In the genomic region with DNA sequence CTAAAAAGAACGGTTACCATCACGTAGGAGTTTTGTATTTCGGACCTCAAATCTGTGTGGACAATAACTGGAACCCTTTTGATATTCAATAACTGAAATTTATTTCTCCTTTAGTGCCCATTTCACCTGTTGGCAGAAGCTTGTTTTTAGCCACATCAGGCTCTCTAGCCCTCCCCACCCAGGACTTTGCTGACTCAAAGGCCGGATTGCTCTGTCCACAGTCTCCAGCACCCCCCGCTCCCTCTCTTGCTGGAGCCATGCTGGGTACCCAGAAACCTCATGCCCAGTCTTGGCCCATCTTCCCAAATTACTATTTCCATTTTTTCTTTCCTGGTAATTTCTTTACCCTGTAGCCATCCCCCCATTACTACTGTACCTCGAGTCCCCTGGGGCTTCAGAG, we compare ENCODE assay signal across 10 cellular contexts. TPM values are rescaled to one million over a fixed set of nuclear protein-coding genes. Genes with fewer than 3 reads are reported as not detected.
DNase-seq lines count a peak whose midpoint lies in the region; ATAC-seq and TF ChIP-seq lines count a peak whose summit lies in the region.
"Had no signal": no experiment of that assay in that cellular context is flagged by ENCODE, and none has a peak within 500 bp of the region (broad histone marks: within the 10 kb centered on the region; RNA-seq: fewer than 3 reads in every experiment).

No MANE protein-coding gene starts in this region.

- intact Hi-C loops in breast epithelium (cut with DNase I; ENCODE audit: low total_unique reads) = loop anchor here (5.0 kb wide), 1 partner anchor 821 kb away; no protein-coding TSS in a partner anchor
- intact Hi-C loops in PC-3 (cut with micrococcal nuclease) = no loop called here

- H3K27me3 Mint-ChIP-seq in IgD-negative memory B cell = no peaks in the 10 kb centered on the region
- H3K27me3 Mint-ChIP-seq in natural killer cell treated with Interleukin-12 subunit alpha and Interleukin-12 subunit beta and Interleukin-15 and Interleukin-18, amount 100 ng/mL, for 72 hours = no peaks in the 10 kb centered on the region

- BruUV-seq in PC-3 (replicated peaks; lab: Mats Ljungman, UMichigan) = no TSS peak

- no peaks in the 10 kb centered on the region for H3K36me3 ChIP-seq in BLaER1
- H3K36me3 ChIP-seq in breast epithelium = no peaks in the 10 kb centered on the region
- H3K36me3 ChIP-seq in PC-3 (ENCODE audit: low read depth, low read length) = no peaks in the 10 kb centered on the region

- H3K4me1 Mint-ChIP-seq in IgD-negative memory B cell = peaks cover 15 to 16% (median 15%) of the 10 kb centered on the region in 3 donors
- peaks cover 37 to 54% of the 10 kb centered on the region in 2 donors for H3K4me1 Mint-ChIP-seq in natural killer cell treated with Interleukin-12 subunit alpha and Interleukin-12 subunit beta and Interleukin-15 and Interleukin-18, amount 100 ng/mL, for 72 hours (ENCODE audit: low read depth in 2 of 2)

- H3K79me2 ChIP-seq in PC-3 (ENCODE audit: low read length) = no peaks in the 10 kb centered on the region

- TF ChIP-seq CTCF in breast epithelium (IDR thresholded peaks at IDR 0.05) (no peak), PC-3 (conservative IDR thresholded peaks at IDR 0.05; ENCODE audit: low read depth, low read length) (no peak)

- H3K27me3 ChIP-seq in BLaER1 (no peaks in the 10 kb centered on the region), breast epithelium (no peaks in the 10 kb centered on the region), PC-3 (ENCODE audit: low read length) (no peaks in the 10 kb centered on the region)

- peak overlapping the region; percentile 75 for H3K9ac ChIP-seq in BLaER1
- H3K9ac ChIP-seq in PC-3 (ENCODE audit: low read length) = no peak overlapping the region

- H3K27ac Mint-ChIP-seq in IgD-negative memory B cell = peak overlapping the region in 2 of 3 donors; percentile 46 to 70
- H3K27ac Mint-ChIP-seq in natural killer cell treated with Interleukin-12 subunit alpha and Interleukin-12 subunit beta and Interleukin-15 and Interleukin-18, amount 100 ng/mL, for 72 hours = peak overlapping the region; percentile 75 to 83

- no peaks in the 10 kb centered on the region for H3K36me3 Mint-ChIP-seq in IgD-negative memory B cell
- no peaks in the 10 kb centered on the region for H3K36me3 Mint-ChIP-seq in natural killer cell treated with Interleukin-12 subunit alpha and Interleukin-12 subunit beta and Interleukin-15 and Interleukin-18, amount 100 ng/mL, for 72 hours

- H3K4me3 Mint-ChIP-seq in IgD-negative memory B cell = peak overlapping the region in 2 of 4 donors; percentile 39 to 65
- H3K4me3 Mint-ChIP-seq in natural killer cell treated with Interleukin-12 subunit alpha and Interleukin-12 subunit beta and Interleukin-15 and Interleukin-18, amount 100 ng/mL, for 72 hours = peak overlapping the region; percentile 51

- CTCF ChIA-PET in PC-3 (lab: Charles Lee) = no interaction called here

- no peaks in the 10 kb centered on the region for H3F3A ChIP-seq in PC-3 (ENCODE audit: low read length, unreplicated experiment)

- peak overlapping the region; percentile 55 for H3K4me3 ChIP-seq in BLaER1
- H3K4me3 ChIP-seq in breast epithelium = peak overlapping the region in 2 of 3 donors; percentile 35 to 56
- no peak overlapping the region for H3K4me3 ChIP-seq in PC-3 (ENCODE audit: low read length)

- H3K9me3 ChIP-seq in BLaER1 (no peaks in the 10 kb centered on the region), breast epithelium (no peaks in the 10 kb centered on the region), PC-3 (ENCODE audit: low read length) (no peaks in the 10 kb centered on the region)

- H3K9me3 Mint-ChIP-seq in IgD-negative memory B cell = no peaks in the 10 kb centered on the region
- peaks cover 3% of the 10 kb centered on the region for H3K9me3 Mint-ChIP-seq in natural killer cell treated with Interleukin-12 subunit alpha and Interleukin-12 subunit beta and Interleukin-15 and Interleukin-18, amount 100 ng/mL, for 72 hours

- DNase-seq in breast epithelium (ENCODE audit: low spot score in 2 of 2) (no peak), PC-3 (no peak), C1 segment of cervical spinal cord (lab: John Stamatoyannopoulos, UW) (no peak)
- no peak for DNase-seq in natural killer cell treated with Interleukin-12 subunit alpha and Interleukin-12 subunit beta and Interleukin-15 and Interleukin-18, amount 100 ng/mL, for 72 hours (ENCODE audit: low spot score)
- DNase-seq: erythroblast, kidney had no signal

- H3K9me2 ChIP-seq in PC-3 (replicated peaks; ENCODE audit: low read length) = no peaks in the 10 kb centered on the region

- H2AFZ ChIP-seq in PC-3 (ENCODE audit: low read length) = no peak overlapping the region

- H4K20me1 ChIP-seq in BLaER1 = no peaks in the 10 kb centered on the region
- H4K20me1 ChIP-seq in PC-3 (ENCODE audit: low read length) = no peaks in the 10 kb centered on the region

- H3K4me2 ChIP-seq in BLaER1 (peak overlapping the region; percentile 73), PC-3 (ENCODE audit: low read length) (no peak overlapping the region)

- H3K4me1 ChIP-seq in BLaER1 (peaks cover 29% of the 10 kb centered on the region), breast epithelium (no peaks in the 10 kb centered on the region), PC-3 (ENCODE audit: insufficient read depth, low read length) (0 out of 2 replicates have a peak, but pooled peaks cover 3% of the 10 kb centered on the region)

- POLR2A ChIA-PET in PC-3 (lab: Charles Lee; ENCODE audit: unreplicated experiment) = no interaction called here

- no peak for ATAC-seq in natural killer cell treated with Interleukin-12 subunit alpha and Interleukin-12 subunit beta and Interleukin-15 and Interleukin-18, amount 100 ng/mL, for 72 hours
- ATAC-seq in PC-3 (no peak), HG02678 (IDR thresholded peaks at IDR 0.05; ENCODE audit: unreplicated experiment) (no peak), GM19467 (IDR thresholded peaks at IDR 0.05; ENCODE audit: unreplicated experiment) (no peak)

- TF ChIP-seq POLR2A in breast epithelium (IDR thresholded peaks at IDR 0.05) = no peak

- peak overlapping the region; percentile 87 for H3K27ac ChIP-seq in BLaER1
- peak overlapping the region; percentile 26 to 57 for H3K27ac ChIP-seq in breast epithelium
- no peak overlapping the region for H3K27ac ChIP-seq in PC-3 (ENCODE audit: low read length)

RNA-seq across cellular contexts. Expression of a gene that starts 55.8 kb away (rescaled TPM):
- polyA plus RNA-seq in IgD-negative memory B cell = 126 TPM
- 10 to 100 TPM; 55.6 to 81.9 (median 59.0) TPM for total RNA-seq in breast epithelium
- 10 to 100 TPM; 45.2 to 45.3 TPM for total RNA-seq in natural killer cell treated with Interleukin-12 subunit alpha and Interleukin-12 subunit beta and Interleukin-15 and Interleukin-18, amount 100 ng/mL, for 72 hours
- total RNA-seq in PC-3 (2014; rRNA removed) = 26.3 and 37.8 TPM in 2 replicates
